13 cellular contexts compared by ENCODE assay signal in genomic region chr10:68163735-68164134, GRCh38. TPM values are rescaled to one million over a fixed set of nuclear protein-coding genes. Genes with fewer than 3 reads are reported as not detected.
DNase-seq lines count a peak whose midpoint lies in the region; ATAC-seq and TF ChIP-seq lines count a peak whose summit lies in the region.
"Had no signal": no experiment of that assay in that cellular context is flagged by ENCODE, and none has a peak within 500 bp of the region (broad histone marks: within the 10 kb centered on the region; RNA-seq: fewer than 3 reads in every experiment).

No MANE protein-coding gene starts in this region.

- TF ChIP-seq POLR2A in erythroblast (IDR thresholded peaks at IDR 0.05; ENCODE audit: low read length) = no peak

- no peaks in the 10 kb centered on the region for H3K27me3 Mint-ChIP-seq in T-helper 1 cell treated with Interleukin-12 subunit alpha and Interleukin-12 subunit beta and Interleukin-4 antibody, amounts not matched to agents 30 μg/mL and 1 μg/mL, for 36 hours (ENCODE audit: low read depth)
- H3K27me3 Mint-ChIP-seq in endodermal cell (ENCODE audit: insufficient read depth) (no peaks in the 10 kb centered on the region), glutamatergic neuron (ENCODE audit: unreplicated experiment) (peaks cover 3% of the 10 kb centered on the region)

- ATAC-seq in GM19372 (IDR thresholded peaks at IDR 0.05; ENCODE audit: low read depth, unreplicated experiment) (peak; percentile 95), HG02885 (IDR thresholded peaks at IDR 0.05; ENCODE audit: poor library complexity, unreplicated experiment) (peak; percentile 92)
- ATAC-seq: esophagus mucosa had no signal

- no peaks in the 10 kb centered on the region for H3K4me1 ChIP-seq in endodermal cell (ENCODE audit: control insufficient read depth, insufficient read depth, low read length)

- TF ChIP-seq CTCF in GM12865 (IDR thresholded peaks at IDR 0.05; ENCODE audit: insufficient read depth, low read depth, low read length, missing control alignments) (no peak), endodermal cell (conservative IDR thresholded peaks at IDR 0.05) (no peak), glutamatergic neuron (IDR thresholded peaks at IDR 0.05; ENCODE audit: partially characterized antibody, unreplicated experiment) (no peak)

- DNase-seq in GM12865 (ENCODE audit: low read depth) (peak; percentile 53), erythroblast (lab: John Stamatoyannopoulos, UW) (no peak), endodermal cell (no peak), glutamatergic neuron (no peak), A172 (ENCODE audit: low spot score) (no peak)
- DNase-seq: spleen, substantia nigra had no signal

- WGBS in endodermal cell (ENCODE audit: insufficient coverage in 1 of 2, insufficient read length in 1 of 2), 2 experiments = 47 to 50% methylated on average over 2 of the region's 2 CpGs

- H3K9ac ChIP-seq in endodermal cell (ENCODE audit: extremely low read depth, low read length, poor library complexity, severe bottlenecking) = no peak overlapping the region
- H3K9ac ChIP-seq: BLaER1 treated with 17β-estradiol and CSF1 and Interleukin-3, amounts not matched to agents 10 nM and 100 nM had no signal

- no peaks in the 10 kb centered on the region for H3K36me3 ChIP-seq in endodermal cell (ENCODE audit: control insufficient read depth, insufficient read depth, low read length)
- H3K36me3 ChIP-seq: BLaER1 treated with 17β-estradiol and CSF1 and Interleukin-3, amounts not matched to agents 10 nM and 100 nM; spleen had no signal

- H3K36me3 Mint-ChIP-seq in T-helper 1 cell treated with Interleukin-12 subunit alpha and Interleukin-12 subunit beta and Interleukin-4 antibody, amounts not matched to agents 30 μg/mL and 1 μg/mL, for 36 hours (ENCODE audit: low read depth) = no peaks in the 10 kb centered on the region
- H3K36me3 Mint-ChIP-seq in endodermal cell (ENCODE audit: low read depth) (no peaks in the 10 kb centered on the region), glutamatergic neuron (ENCODE audit: unreplicated experiment) (no peaks in the 10 kb centered on the region)

- H3K9me3 Mint-ChIP-seq in T-helper 1 cell treated with Interleukin-12 subunit alpha and Interleukin-12 subunit beta and Interleukin-4 antibody, amounts not matched to agents 30 μg/mL and 1 μg/mL, for 36 hours = no peaks in the 10 kb centered on the region
- H3K9me3 Mint-ChIP-seq in endodermal cell = no peaks in the 10 kb centered on the region
- no peaks in the 10 kb centered on the region for H3K9me3 Mint-ChIP-seq in glutamatergic neuron (ENCODE audit: unreplicated experiment)

- H3K4me3 ChIP-seq in GM12865 (ENCODE audit: low read depth, low read length) (no peak overlapping the region), endodermal cell (ENCODE audit: low read length) (no peak overlapping the region)
- H3K4me3 ChIP-seq: BLaER1 treated with 17β-estradiol and CSF1 and Interleukin-3, amounts not matched to agents 10 nM and 100 nM; lung; spleen had no signal

- H3K4me1 Mint-ChIP-seq in T-helper 1 cell treated with Interleukin-12 subunit alpha and Interleukin-12 subunit beta and Interleukin-4 antibody, amounts not matched to agents 30 μg/mL and 1 μg/mL, for 36 hours (ENCODE audit: low read depth) = peaks cover 7% of the 10 kb centered on the region
- H3K4me1 Mint-ChIP-seq in endodermal cell = no peaks in the 10 kb centered on the region
- no peaks in the 10 kb centered on the region for H3K4me1 Mint-ChIP-seq in glutamatergic neuron (ENCODE audit: low read depth, unreplicated experiment)

- H3K4me3 Mint-ChIP-seq in T-helper 1 cell treated with Interleukin-12 subunit alpha and Interleukin-12 subunit beta and Interleukin-4 antibody, amounts not matched to agents 30 μg/mL and 1 μg/mL, for 36 hours = no peak overlapping the region
- H3K4me3 Mint-ChIP-seq in endodermal cell (no peak overlapping the region), glutamatergic neuron (ENCODE audit: unreplicated experiment) (no peak overlapping the region)

- no peaks in the 10 kb centered on the region for H3K9me3 ChIP-seq in endodermal cell (ENCODE audit: control insufficient read depth, low read length)
- H3K9me3 ChIP-seq: BLaER1 treated with 17β-estradiol and CSF1 and Interleukin-3, amounts not matched to agents 10 nM and 100 nM; spleen had no signal

- peak overlapping the region; percentile 5 for H3K27ac Mint-ChIP-seq in T-helper 1 cell treated with Interleukin-12 subunit alpha and Interleukin-12 subunit beta and Interleukin-4 antibody, amounts not matched to agents 30 μg/mL and 1 μg/mL, for 36 hours
- H3K27ac Mint-ChIP-seq in endodermal cell (no peak overlapping the region), glutamatergic neuron (ENCODE audit: unreplicated experiment) (no peak overlapping the region)

- no peaks in the 10 kb centered on the region for H3K27me3 ChIP-seq in endodermal cell (ENCODE audit: control insufficient read depth, insufficient read depth, low read length, poor library complexity, severe bottlenecking)
- H3K27me3 ChIP-seq: BLaER1 treated with 17β-estradiol and CSF1 and Interleukin-3, amounts not matched to agents 10 nM and 100 nM; spleen had no signal

- no peak overlapping the region for H3K27ac ChIP-seq in endodermal cell (ENCODE audit: low read depth, low read length)
- H3K27ac ChIP-seq: BLaER1 treated with 17β-estradiol and CSF1 and Interleukin-3, amounts not matched to agents 10 nM and 100 nM; spleen had no signal

RNA-seq across cellular contexts. Expression of gene MYPN, which starts 54.4 kb away (rescaled TPM):
- total RNA-seq in endodermal cell = not detected
- polyA plus RNA-seq in endodermal cell (2013, experiment 1 of 2) = not detected
- not detected for polyA plus RNA-seq in endodermal cell (2013, experiment 2 of 2)
- not detected for total RNA-seq in glutamatergic neuron (ENCODE audit: unreplicated experiment)
- total RNA-seq in A172 (2014; rRNA removed; shearing (Covaris generic)) = 0.96 and 1.5 TPM in 2 replicates
